ENCODE assay signal across 8 cellular contexts in genomic region chr7:107559864-107560263, GRCh38. TPM values are rescaled to one million over a fixed set of nuclear protein-coding genes. Genes with fewer than 3 reads are reported as not detected.
A peak's percentile ranks its signal among the peaks of the same experiment; 100 is the strongest.
DNase-seq lines count a peak whose midpoint lies in the region; ATAC-seq and TF ChIP-seq lines count a peak whose summit lies in the region.

No MANE protein-coding gene starts in this region.

- peak overlapping the region; percentile 71 to 87 for H3K27ac Mint-ChIP-seq in natural killer cell
- no peak overlapping the region for H3K27ac Mint-ChIP-seq in natural killer cell treated with Interleukin-12 subunit alpha and Interleukin-12 subunit beta and Interleukin-15 and Interleukin-18, amount 100 ng/mL, for 72 hours
- peak overlapping the region; percentile 49 for H3K27ac Mint-ChIP-seq in activated CD4-positive, alpha-beta memory T cell treated with anti-CD3 and anti-CD28 coated beads for 36 hours

- no peaks in the 10 kb centered on the region for H3K36me3 Mint-ChIP-seq in natural killer cell
- no peaks in the 10 kb centered on the region for H3K36me3 Mint-ChIP-seq in natural killer cell treated with Interleukin-12 subunit alpha and Interleukin-12 subunit beta and Interleukin-15 and Interleukin-18, amount 100 ng/mL, for 72 hours
- H3K36me3 Mint-ChIP-seq in activated CD4-positive, alpha-beta memory T cell treated with anti-CD3 and anti-CD28 coated beads for 36 hours: peaks cover 25% of the 10 kb centered on the region

- no peak for ATAC-seq in natural killer cell
- no peak for ATAC-seq in natural killer cell treated with Interleukin-12 subunit alpha and Interleukin-12 subunit beta and Interleukin-15 and Interleukin-18, amount 100 ng/mL, for 72 hours
- no peak for ATAC-seq in HG03565 (IDR thresholded peaks at IDR 0.05; ENCODE audit: unreplicated experiment)

- peak overlapping the region; percentile 49 for H3K27ac ChIP-seq in vagina

- peaks cover 52 to 55% of the 10 kb centered on the region in 2 donors for H3K4me1 Mint-ChIP-seq in natural killer cell
- peaks cover 35 to 46% of the 10 kb centered on the region in 2 donors for H3K4me1 Mint-ChIP-seq in natural killer cell treated with Interleukin-12 subunit alpha and Interleukin-12 subunit beta and Interleukin-15 and Interleukin-18, amount 100 ng/mL, for 72 hours (ENCODE audit: low read depth in 2 of 2)
- peaks cover 63% of the 10 kb centered on the region for H3K4me1 Mint-ChIP-seq in activated CD4-positive, alpha-beta memory T cell treated with anti-CD3 and anti-CD28 coated beads for 36 hours (ENCODE audit: low read depth)

- TF ChIP-seq CTCF in natural killer cell (IDR thresholded peaks at IDR 0.05) (no peak), vagina (IDR thresholded peaks at IDR 0.05) (no peak), BE2C (IDR thresholded peaks at IDR 0.05; ENCODE audit: low read depth, low read length) (no peak)

- POLR2A ChIA-PET in activated CD4-positive, alpha-beta memory T cell treated with anti-CD3 and anti-CD28 coated beads for 36 hours (lab: Charles Lee): no interaction called here

- H3K27me3 ChIP-seq in vagina: no peaks in the 10 kb centered on the region
- H3K27me3 ChIP-seq in BE2C: no peaks in the 10 kb centered on the region

- H3K4me1 ChIP-seq in vagina (peaks cover 53% of the 10 kb centered on the region), BE2C (peaks cover 3% of the 10 kb centered on the region; the same call in 1 of the 2 replicates)

- H3K9me3 ChIP-seq in vagina (no peaks in the 10 kb centered on the region), BE2C (no peaks in the 10 kb centered on the region)

- TF ChIP-seq POLR2A in vagina (IDR thresholded peaks at IDR 0.05): no peak

- no peak overlapping the region for H3K4me3 Mint-ChIP-seq in natural killer cell
- no peak overlapping the region for H3K4me3 Mint-ChIP-seq in natural killer cell treated with Interleukin-12 subunit alpha and Interleukin-12 subunit beta and Interleukin-15 and Interleukin-18, amount 100 ng/mL, for 72 hours
- H3K4me3 Mint-ChIP-seq in activated CD4-positive, alpha-beta memory T cell treated with anti-CD3 and anti-CD28 coated beads for 36 hours: no peak overlapping the region

- intact Hi-C loops in natural killer cell (cut with micrococcal nuclease) (no loop called here), vagina (cut with DNase I) (no loop called here)
- intact Hi-C loops in activated CD4-positive, alpha-beta memory T cell treated with anti-CD3 and anti-CD28 coated beads for 36 hours (cut with micrococcal nuclease): loop anchor here (2.0 to 5.0 kb wide), 5 partner anchors 97 to 693 kb away; partner anchors contain the start of gene PIK3CG

- H3K36me3 ChIP-seq in vagina (peaks cover 0 to 7% of the 10 kb centered on the region in 2 donors), BE2C (peaks cover 9% of the 10 kb centered on the region)

- DNase-seq in natural killer cell (no peak), fibroblast of the conjunctiva (ENCODE audit: low read depth) (peak; percentile 78), vagina (ENCODE audit: extremely low spot score in 2 of 2) (no peak), COLO668 (lab: John Stamatoyannopoulos, UW; ENCODE audit: unreplicated experiment) (no peak), BE2C (no peak)
- no peak for DNase-seq in natural killer cell treated with Interleukin-12 subunit alpha and Interleukin-12 subunit beta and Interleukin-15 and Interleukin-18, amount 100 ng/mL, for 72 hours (ENCODE audit: low spot score)
- no peak for DNase-seq in activated CD4-positive, alpha-beta memory T cell treated with anti-CD3 and anti-CD28 coated beads for 36 hours

- H3K4me3 ChIP-seq in vagina (no peak overlapping the region), BE2C (ENCODE audit: low read depth, low read length) (no peak overlapping the region)

- H3K9me3 Mint-ChIP-seq in natural killer cell: no peaks in the 10 kb centered on the region
- H3K9me3 Mint-ChIP-seq in natural killer cell treated with Interleukin-12 subunit alpha and Interleukin-12 subunit beta and Interleukin-15 and Interleukin-18, amount 100 ng/mL, for 72 hours: no peaks in the 10 kb centered on the region
- no peaks in the 10 kb centered on the region for H3K9me3 Mint-ChIP-seq in activated CD4-positive, alpha-beta memory T cell treated with anti-CD3 and anti-CD28 coated beads for 36 hours

- no peaks in the 10 kb centered on the region for H3K27me3 Mint-ChIP-seq in natural killer cell (ENCODE audit: low read depth in 2 of 2)
- H3K27me3 Mint-ChIP-seq in natural killer cell treated with Interleukin-12 subunit alpha and Interleukin-12 subunit beta and Interleukin-15 and Interleukin-18, amount 100 ng/mL, for 72 hours: no peaks in the 10 kb centered on the region
- H3K27me3 Mint-ChIP-seq in activated CD4-positive, alpha-beta memory T cell treated with anti-CD3 and anti-CD28 coated beads for 36 hours: no peaks in the 10 kb centered on the region

- CTCF ChIA-PET in activated CD4-positive, alpha-beta memory T cell treated with anti-CD3 and anti-CD28 coated beads for 36 hours (lab: Charles Lee): interaction anchor here (1.6 kb wide), 1 partner anchor 183 kb away, joined by 4 read pairs; no protein-coding TSS in a partner anchor

RNA-seq across cellular contexts. Expression of gene COG5, which starts 3.9 kb away (rescaled TPM):
- total RNA-seq in natural killer cell: 10 to 100 TPM; 49.2 to 54.6 (median 54.2) TPM
- total RNA-seq in natural killer cell treated with Interleukin-12 subunit alpha and Interleukin-12 subunit beta and Interleukin-15 and Interleukin-18, amount 100 ng/mL, for 72 hours: 10 to 100 TPM; 41.0 to 56.2 TPM
- total RNA-seq in activated CD4-positive, alpha-beta memory T cell treated with anti-CD3 and anti-CD28 coated beads for 36 hours: 10 to 100 TPM; 38.9 to 40.7 TPM
- total RNA-seq in vagina: 55.2 TPM
- polyA plus RNA-seq in BE2C (2012; ENCODE audit: insufficient read depth, insufficient read length, low read depth): 12.8 TPM

RNA-seq across cellular contexts. Expression of gene DUS4L, which starts 3.9 kb away (rescaled TPM):
- 10 to 100 TPM in 1 of 3 donors, 1 to 10 TPM in 2; 5.5 to 10.5 (median 9.1) TPM for total RNA-seq in natural killer cell
- 10 to 100 TPM in 1 of 2 donors, 1 to 10 TPM in 1; 6.4 to 10.0 TPM for total RNA-seq in natural killer cell treated with Interleukin-12 subunit alpha and Interleukin-12 subunit beta and Interleukin-15 and Interleukin-18, amount 100 ng/mL, for 72 hours
- 10 to 100 TPM; 11.8 to 12.4 TPM for total RNA-seq in activated CD4-positive, alpha-beta memory T cell treated with anti-CD3 and anti-CD28 coated beads for 36 hours
- total RNA-seq in vagina: 1.5 TPM
- 3.7 TPM for polyA plus RNA-seq in BE2C (2012; ENCODE audit: insufficient read depth, insufficient read length, low read depth)

RNA-seq across cellular contexts. Expression of gene BCAP29, which starts 20.2 kb away (rescaled TPM):
- total RNA-seq in natural killer cell (10 to 100 TPM; 22.1 to 33.3 (median 27.1) TPM), vagina (92.1 TPM)
- total RNA-seq in natural killer cell treated with Interleukin-12 subunit alpha and Interleukin-12 subunit beta and Interleukin-15 and Interleukin-18, amount 100 ng/mL, for 72 hours: 10 to 100 TPM; 37.7 to 43.0 TPM
- 10 to 100 TPM; 42.3 to 42.9 TPM for total RNA-seq in activated CD4-positive, alpha-beta memory T cell treated with anti-CD3 and anti-CD28 coated beads for 36 hours
- polyA plus RNA-seq in BE2C (2012; ENCODE audit: insufficient read depth, insufficient read length, low read depth): 22.2 TPM

Comparison
In these comparisons a context has a peak if more than half of its experiments do, and no peak if none do; other contexts are left out.
1. H3K27ac Mint-ChIP-seq: peak in natural killer cell (2 of 2) and activated CD4-positive, alpha-beta memory T cell treated with anti-CD3 and anti-CD28 coated beads for 36 hours (single experiment); none in natural killer cell treated with Interleukin-12 subunit alpha and Interleukin-12 subunit beta and Interleukin-15 and Interleukin-18, amount 100 ng/mL, for 72 hours (0 of 2).